In the genomic region with DNA sequence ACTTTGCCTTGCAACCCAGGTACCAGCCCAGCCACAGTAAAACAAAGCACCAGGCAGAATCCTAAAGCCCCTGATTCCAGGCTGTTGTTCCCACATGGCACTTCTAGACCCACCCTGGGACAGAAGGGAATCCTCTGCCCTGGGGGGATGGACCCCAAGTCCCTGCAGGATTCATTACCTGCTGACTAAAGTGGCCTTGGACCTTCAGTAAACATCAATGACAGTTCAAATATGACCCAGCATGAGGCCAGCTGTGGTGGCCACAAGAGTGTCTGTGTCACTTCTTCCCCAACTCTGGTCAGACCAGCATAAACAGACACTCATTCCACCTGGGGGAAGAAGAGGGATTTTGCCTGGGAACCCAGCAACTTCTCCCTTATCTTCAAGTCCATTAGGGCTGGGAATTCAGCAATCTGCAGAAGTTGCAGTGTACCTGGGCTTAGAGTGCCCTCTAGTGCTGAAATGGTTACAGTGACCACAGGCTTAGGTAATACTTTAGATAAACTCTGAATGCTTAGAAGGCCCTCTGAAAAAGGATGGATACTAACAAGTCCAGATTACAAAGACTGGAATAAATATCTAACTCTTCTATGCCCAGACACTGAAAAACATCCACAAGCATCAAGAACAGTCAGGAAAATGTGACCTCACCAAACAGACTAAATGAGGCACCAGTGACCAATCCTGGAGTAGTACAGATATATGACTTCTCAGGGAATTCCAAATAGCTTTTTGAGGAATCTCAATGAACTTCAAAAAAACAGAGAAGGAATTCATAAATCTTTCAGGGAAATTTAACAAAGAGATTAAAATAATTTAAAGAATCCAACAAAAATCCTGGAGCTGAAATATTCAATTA, we compare ENCODE assay signal across 1 cellular context.
A peak's percentile ranks its signal among the peaks of the same experiment; 100 is the strongest.
TF ChIP-seq lines count a peak whose summit lies in the region.

No MANE protein-coding gene starts in this region.

TF ChIP-seq in K562, 482 proteins besides CTCF, POLR2A, EP300 and RAD21 (continued from another document and continues in another):
- TF ChIP-seq, protein P1, sequence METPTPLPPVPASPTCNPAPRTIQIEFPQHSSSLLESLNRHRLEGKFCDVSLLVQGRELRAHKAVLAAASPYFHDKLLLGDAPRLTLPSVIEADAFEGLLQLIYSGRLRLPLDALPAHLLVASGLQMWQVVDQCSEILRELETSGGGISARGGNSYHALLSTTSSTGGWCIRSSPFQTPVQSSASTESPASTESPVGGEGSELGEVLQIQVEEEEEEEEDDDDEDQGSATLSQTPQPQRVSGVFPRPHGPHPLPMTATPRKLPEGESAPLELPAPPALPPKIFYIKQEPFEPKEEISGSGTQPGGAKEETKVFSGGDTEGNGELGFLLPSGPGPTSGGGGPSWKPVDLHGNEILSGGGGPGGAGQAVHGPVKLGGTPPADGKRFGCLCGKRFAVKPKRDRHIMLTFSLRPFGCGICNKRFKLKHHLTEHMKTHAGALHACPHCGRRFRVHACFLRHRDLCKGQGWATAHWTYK (CRISPR knock-in tag; IDR thresholded peaks at IDR 0.05): no peak
- TF ChIP-seq NCOR1 (IDR thresholded peaks at IDR 0.05) (0 out of 2 replicates have a peak, but pooled peaks have one; percentile 5), CBFA2T3 (IDR thresholded peaks at IDR 0.05) (0 out of 2 replicates have a peak, but pooled peaks have one; percentile 14), PRMT5 (CRISPR knock-in tag; IDR thresholded peaks at IDR 0.05) (no peak), ZNF551 (CRISPR knock-in tag; IDR thresholded peaks at IDR 0.05) (no peak), NCOA4 (IDR thresholded peaks at IDR 0.05; ENCODE audit: partially characterized antibody) (no peak), ATF3 (IDR thresholded peaks at IDR 0.05) (no peak), ATF3 (CRISPR knock-in tag; conservative IDR thresholded peaks at IDR 0.05) (no peak), FOXM1 (IDR thresholded peaks at IDR 0.05; ENCODE audit: low read depth) (no peak), FOXM1 (CRISPR knock-in tag; IDR thresholded peaks at IDR 0.05; ENCODE audit: low read depth) (no peak), E2F1 (CRISPR knock-in tag; IDR thresholded peaks at IDR 0.05) (no peak; the same call in 1 of the 2 replicates), CEBPB (tag; IDR thresholded peaks at IDR 0.05) (peak; percentile 78), STAG1 (CRISPR knock-in tag; IDR thresholded peaks at IDR 0.05; ENCODE audit: borderline replicate concordance) (peak; percentile 68; the same call in 1 of the 2 replicates), ZHX1 (conservative IDR thresholded peaks at IDR 0.05; ENCODE audit: low read length) (no peak), SMC3 (conservative IDR thresholded peaks at IDR 0.05; ENCODE audit: insufficient read depth, low read depth, low read length) (peak; percentile 95), ZNF277 (CRISPR knock-in tag; IDR thresholded peaks at IDR 0.05; ENCODE audit: borderline replicate concordance) (no peak), ZC3H4 (CRISPR knock-in tag; IDR thresholded peaks at IDR 0.05; ENCODE audit: borderline replicate concordance) (no peak), ZNF695 (CRISPR knock-in tag; IDR thresholded peaks at IDR 0.05) (no peak), PHF21A (IDR thresholded peaks at IDR 0.05; ENCODE audit: borderline replicate concordance, low read depth) (0 out of 2 replicates have a peak, but pooled peaks have one; percentile 24), ATF2 (CRISPR knock-in tag; IDR thresholded peaks at IDR 0.05) (no peak), TEAD1 (CRISPR knock-in tag; IDR thresholded peaks at IDR 0.05) (0 out of 4 replicates have a peak, but pooled peaks of 1 of the 2 experiments have one; percentile 42), NEUROD1 (IDR thresholded peaks at IDR 0.05; ENCODE audit: borderline replicate concordance, low read depth, low read length, partially characterized antibody) (no peak), COPS2 (conservative IDR thresholded peaks at IDR 0.05) (no peak), TCF7 (IDR thresholded peaks at IDR 0.05; ENCODE audit: borderline replicate concordance) (no peak), ELF2 (CRISPR knock-in tag; IDR thresholded peaks at IDR 0.05) (no peak), RBM34 (IDR thresholded peaks at IDR 0.05; ENCODE audit: borderline replicate concordance, insufficient read depth, low read length) (no peak), SNIP1 (IDR thresholded peaks at IDR 0.05; ENCODE audit: low read depth) (no peak), NFRKB (IDR thresholded peaks at IDR 0.05; ENCODE audit: low read depth) (no peak), ILF3 (IDR thresholded peaks at IDR 0.05; ENCODE audit: borderline replicate concordance) (0 out of 2 replicates have a peak, but pooled peaks have one; percentile 36), NCOA1 (IDR thresholded peaks at IDR 0.05; ENCODE audit: low read depth) (no peak), RBM15 (IDR thresholded peaks at IDR 0.05; ENCODE audit: insufficient read depth, low read length) (no peak), PTRF (tag; IDR thresholded peaks at IDR 0.05) (no peak), KDM1A (IDR thresholded peaks at IDR 0.05) (peak in 1 of 2 experiments; percentile 35; a peak in 1 of 4 replicates), MCM2 (IDR thresholded peaks at IDR 0.05; ENCODE audit: low read depth) (no peak), PPARD (CRISPR knock-in tag; IDR thresholded peaks at IDR 0.05) (no peak)
- TF ChIP-seq, protein P2, sequence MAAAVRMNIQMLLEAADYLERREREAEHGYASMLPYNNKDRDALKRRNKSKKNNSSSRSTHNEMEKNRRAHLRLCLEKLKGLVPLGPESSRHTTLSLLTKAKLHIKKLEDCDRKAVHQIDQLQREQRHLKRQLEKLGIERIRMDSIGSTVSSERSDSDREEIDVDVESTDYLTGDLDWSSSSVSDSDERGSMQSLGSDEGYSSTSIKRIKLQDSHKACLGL (CRISPR knock-in tag; IDR thresholded peaks at IDR 0.05; ENCODE audit: borderline replicate concordance, poor library complexity, severe bottlenecking): no peak
- TF ChIP-seq, protein P3, sequence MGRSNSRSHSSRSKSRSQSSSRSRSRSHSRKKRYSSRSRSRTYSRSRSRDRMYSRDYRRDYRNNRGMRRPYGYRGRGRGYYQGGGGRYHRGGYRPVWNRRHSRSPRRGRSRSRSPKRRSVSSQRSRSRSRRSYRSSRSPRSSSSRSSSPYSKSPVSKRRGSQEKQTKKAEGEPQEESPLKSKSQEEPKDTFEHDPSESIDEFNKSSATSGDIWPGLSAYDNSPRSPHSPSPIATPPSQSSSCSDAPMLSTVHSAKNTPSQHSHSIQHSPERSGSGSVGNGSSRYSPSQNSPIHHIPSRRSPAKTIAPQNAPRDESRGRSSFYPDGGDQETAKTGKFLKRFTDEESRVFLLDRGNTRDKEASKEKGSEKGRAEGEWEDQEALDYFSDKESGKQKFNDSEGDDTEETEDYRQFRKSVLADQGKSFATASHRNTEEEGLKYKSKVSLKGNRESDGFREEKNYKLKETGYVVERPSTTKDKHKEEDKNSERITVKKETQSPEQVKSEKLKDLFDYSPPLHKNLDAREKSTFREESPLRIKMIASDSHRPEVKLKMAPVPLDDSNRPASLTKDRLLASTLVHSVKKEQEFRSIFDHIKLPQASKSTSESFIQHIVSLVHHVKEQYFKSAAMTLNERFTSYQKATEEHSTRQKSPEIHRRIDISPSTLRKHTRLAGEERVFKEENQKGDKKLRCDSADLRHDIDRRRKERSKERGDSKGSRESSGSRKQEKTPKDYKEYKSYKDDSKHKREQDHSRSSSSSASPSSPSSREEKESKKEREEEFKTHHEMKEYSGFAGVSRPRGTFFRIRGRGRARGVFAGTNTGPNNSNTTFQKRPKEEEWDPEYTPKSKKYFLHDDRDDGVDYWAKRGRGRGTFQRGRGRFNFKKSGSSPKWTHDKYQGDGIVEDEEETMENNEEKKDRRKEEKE (IDR thresholded peaks at IDR 0.05; ENCODE audit: borderline replicate concordance in 1 of 2, control insufficient read depth in 1 of 2, low read depth in 2 of 2, low read length in 1 of 2): no peak
- TF ChIP-seq, protein P4, sequence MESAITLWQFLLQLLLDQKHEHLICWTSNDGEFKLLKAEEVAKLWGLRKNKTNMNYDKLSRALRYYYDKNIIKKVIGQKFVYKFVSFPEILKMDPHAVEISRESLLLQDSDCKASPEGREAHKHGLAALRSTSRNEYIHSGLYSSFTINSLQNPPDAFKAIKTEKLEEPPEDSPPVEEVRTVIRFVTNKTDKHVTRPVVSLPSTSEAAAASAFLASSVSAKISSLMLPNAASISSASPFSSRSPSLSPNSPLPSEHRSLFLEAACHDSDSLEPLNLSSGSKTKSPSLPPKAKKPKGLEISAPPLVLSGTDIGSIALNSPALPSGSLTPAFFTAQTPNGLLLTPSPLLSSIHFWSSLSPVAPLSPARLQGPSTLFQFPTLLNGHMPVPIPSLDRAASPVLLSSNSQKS (CRISPR knock-in tag; IDR thresholded peaks at IDR 0.05): no peak
- TF ChIP-seq, protein P5, sequence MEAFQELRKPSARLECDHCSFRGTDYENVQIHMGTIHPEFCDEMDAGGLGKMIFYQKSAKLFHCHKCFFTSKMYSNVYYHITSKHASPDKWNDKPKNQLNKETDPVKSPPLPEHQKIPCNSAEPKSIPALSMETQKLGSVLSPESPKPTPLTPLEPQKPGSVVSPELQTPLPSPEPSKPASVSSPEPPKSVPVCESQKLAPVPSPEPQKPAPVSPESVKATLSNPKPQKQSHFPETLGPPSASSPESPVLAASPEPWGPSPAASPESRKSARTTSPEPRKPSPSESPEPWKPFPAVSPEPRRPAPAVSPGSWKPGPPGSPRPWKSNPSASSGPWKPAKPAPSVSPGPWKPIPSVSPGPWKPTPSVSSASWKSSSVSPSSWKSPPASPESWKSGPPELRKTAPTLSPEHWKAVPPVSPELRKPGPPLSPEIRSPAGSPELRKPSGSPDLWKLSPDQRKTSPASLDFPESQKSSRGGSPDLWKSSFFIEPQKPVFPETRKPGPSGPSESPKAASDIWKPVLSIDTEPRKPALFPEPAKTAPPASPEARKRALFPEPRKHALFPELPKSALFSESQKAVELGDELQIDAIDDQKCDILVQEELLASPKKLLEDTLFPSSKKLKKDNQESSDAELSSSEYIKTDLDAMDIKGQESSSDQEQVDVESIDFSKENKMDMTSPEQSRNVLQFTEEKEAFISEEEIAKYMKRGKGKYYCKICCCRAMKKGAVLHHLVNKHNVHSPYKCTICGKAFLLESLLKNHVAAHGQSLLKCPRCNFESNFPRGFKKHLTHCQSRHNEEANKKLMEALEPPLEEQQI (IDR thresholded peaks at IDR 0.05): peak; percentile 63; the same call in 1 of the 2 replicates
